ENCODE assay signal across 21 cellular contexts in genomic region chr4:138330531-138330930, GRCh38.
"Had no signal": no experiment of that assay in that cellular context is flagged by ENCODE, and none has a peak within 500 bp of the region (broad histone marks: within the 10 kb centered on the region; RNA-seq: fewer than 3 reads in every experiment).

No MANE protein-coding gene starts in this region.

- DNase-seq: activated CD4-positive, alpha-beta T cell treated with anti-CD3 and anti-CD28 coated beads for 48 hours; activated CD8-positive, alpha-beta memory T cell treated with anti-CD3 and anti-CD28 coated beads, Interleukin-2, amount 50 U/mL, for 4 hours; activated CD8-positive, alpha-beta T cell treated with anti-CD3 and anti-CD28 coated beads, Interleukin-2, amount 10 ng/mL, durations not matched to agents 7 days and 5 days; activated effector memory CD4-positive, alpha-beta T cell treated with anti-CD3 and anti-CD28 coated beads, Interleukin-2, amount 50 U/mL, for 16 hours; activated T-cell treated with anti-CD3 and anti-CD28 coated beads, Interleukin-2, amount 50 U/mL, for 48 hours; amygdala; islet precursor cell; mammary epithelial cell; natural killer cell; posterior cingulate gyrus; right cardiac atrium; spleen; stomach; T-helper 17 cell; testis; upper lobe of left lung had no signal

- H3K4me3 ChIP-seq: spleen, stomach, testis, upper lobe of left lung had no signal

- ATAC-seq: activated CD8-positive, alpha-beta T cell treated with anti-CD3 and anti-CD28 coated beads, Interleukin-2, amount 10 ng/mL, durations not matched to agents 7 days and 5 days; left lobe of liver; natural killer cell; right cardiac atrium; T-helper 17 cell; WTC11 had no signal

- H3K27ac ChIP-seq: epithelial cell of prostate, neutrophil, spleen, stomach, testis, upper lobe of left lung had no signal

- H3K36me3 Mint-ChIP-seq: activated naive CD4-positive, alpha-beta T cell treated with anti-CD3 and anti-CD28 coated beads, Interleukin-2, amount 50 U/mL, for 24 hours; natural killer cell had no signal

- H3K27me3 ChIP-seq: neutrophil, spleen, stomach, testis, upper lobe of left lung had no signal

- H3K27me3 Mint-ChIP-seq: activated naive CD4-positive, alpha-beta T cell treated with anti-CD3 and anti-CD28 coated beads, Interleukin-2, amount 50 U/mL, for 24 hours; T-helper 17 cell had no signal

- H3K9me3 ChIP-seq: neutrophil, stomach, testis, upper lobe of left lung had no signal

- H3K4me1 Mint-ChIP-seq: activated naive CD4-positive, alpha-beta T cell treated with anti-CD3 and anti-CD28 coated beads, Interleukin-2, amount 50 U/mL, for 24 hours; natural killer cell; T-helper 17 cell had no signal

- H3K27ac Mint-ChIP-seq: activated CD8-positive, alpha-beta T cell treated with anti-CD3 and anti-CD28 coated beads, Interleukin-2, amount 10 ng/mL, durations not matched to agents 7 days and 5 days; activated naive CD4-positive, alpha-beta T cell treated with anti-CD3 and anti-CD28 coated beads, Interleukin-2, amount 50 U/mL, for 24 hours; natural killer cell; T-helper 17 cell; WTC11 had no signal

- H3K4me3 Mint-ChIP-seq: activated CD8-positive, alpha-beta T cell treated with anti-CD3 and anti-CD28 coated beads, Interleukin-2, amount 10 ng/mL, durations not matched to agents 7 days and 5 days; activated naive CD4-positive, alpha-beta T cell treated with anti-CD3 and anti-CD28 coated beads, Interleukin-2, amount 50 U/mL, for 24 hours; natural killer cell; T-helper 17 cell; WTC11 had no signal

- H3K4me1 ChIP-seq: spleen, testis had no signal

- H3K36me3 ChIP-seq: neutrophil, spleen, stomach, upper lobe of left lung had no signal
